1 cellular context compared by ENCODE assay signal in the genomic region with DNA sequence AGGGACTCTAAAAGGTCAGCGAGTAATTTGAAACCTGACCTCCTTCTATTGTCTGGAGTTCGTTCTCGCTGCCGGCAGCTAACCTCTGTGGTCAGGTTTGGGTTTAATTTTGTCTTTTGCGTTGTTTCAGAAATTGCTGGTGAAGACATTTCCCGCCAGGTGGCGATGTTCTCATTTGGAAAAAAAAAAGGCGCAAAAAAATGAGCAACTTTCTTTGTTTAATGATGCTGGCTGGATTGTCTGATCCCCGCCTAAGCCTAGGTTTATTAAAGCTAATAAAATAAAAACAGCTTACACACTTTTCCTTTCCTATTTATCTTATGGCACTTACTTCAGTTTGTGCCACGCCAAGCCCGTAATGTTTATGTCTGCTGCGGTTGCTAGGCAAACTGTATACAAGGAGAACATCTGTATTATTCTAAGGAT.
TF ChIP-seq lines count a peak whose summit lies in the region.

No MANE protein-coding gene starts in this region.

TF ChIP-seq in K562, 482 proteins besides CTCF, POLR2A, EP300 and RAD21 (continued from another document):
- TF ChIP-seq ZNF384 (IDR thresholded peaks at IDR 0.05; ENCODE audit: low read depth, low read length) (peak; percentile 52; the same call in 1 of the 2 replicates), CC2D1A (IDR thresholded peaks at IDR 0.05) (no peak)
- TF ChIP-seq, protein P1, sequence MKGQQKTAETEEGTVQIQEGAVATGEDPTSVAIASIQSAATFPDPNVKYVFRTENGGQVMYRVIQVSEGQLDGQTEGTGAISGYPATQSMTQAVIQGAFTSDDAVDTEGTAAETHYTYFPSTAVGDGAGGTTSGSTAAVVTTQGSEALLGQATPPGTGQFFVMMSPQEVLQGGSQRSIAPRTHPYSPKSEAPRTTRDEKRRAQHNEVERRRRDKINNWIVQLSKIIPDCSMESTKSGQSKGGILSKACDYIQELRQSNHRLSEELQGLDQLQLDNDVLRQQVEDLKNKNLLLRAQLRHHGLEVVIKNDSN (CRISPR knock-in tag; IDR thresholded peaks at IDR 0.05), result no peak
- TF ChIP-seq, protein P2, sequence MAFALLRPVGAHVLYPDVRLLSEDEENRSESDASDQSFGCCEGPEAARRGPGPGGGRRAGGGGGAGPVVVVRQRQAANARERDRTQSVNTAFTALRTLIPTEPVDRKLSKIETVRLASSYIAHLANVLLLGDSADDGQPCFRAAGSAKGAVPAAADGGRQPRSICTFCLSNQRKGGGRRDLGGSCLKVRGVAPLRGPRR (CRISPR knock-in tag; IDR thresholded peaks at IDR 0.05), result no peak
